ENCODE assay signal across 26 cellular contexts in genomic region chr18:64365106-64365505, GRCh38.
"Had no signal": no experiment of that assay in that cellular context is flagged by ENCODE, and none has a peak within 500 bp of the region (broad histone marks: within the 10 kb centered on the region; RNA-seq: fewer than 3 reads in every experiment).

No MANE protein-coding gene starts in this region.

- FAIRE-seq: astrocyte had no signal

- H3K4me3 ChIP-seq: breast epithelium, left lung, lower lobe of right lung, mucosa of descending colon, right atrium auricular region, testis, transverse colon had no signal

- H3K27ac ChIP-seq: breast epithelium, left lung, lower lobe of right lung, right atrium auricular region, testis, transverse colon, WERI-Rb-1 had no signal

- H3K27me3 ChIP-seq: breast epithelium, left lung, right atrium auricular region, testis, transverse colon had no signal

- H3K36me3 ChIP-seq: breast epithelium, left lung, lower lobe of right lung, right atrium auricular region, transverse colon, WERI-Rb-1 had no signal

- DNase-seq: activated CD4-positive, alpha-beta memory T cell treated with anti-CD3 and anti-CD28 coated beads for 36 hours; activated CD4-positive, alpha-beta T cell treated with anti-CD3 and anti-CD28 coated beads for 48 hours; activated CD8-positive, alpha-beta memory T cell treated with anti-CD3 and anti-CD28 coated beads, Interleukin-2, amount 50 U/mL, for 4 hours; activated gamma-delta T cell treated with Interleukin-2 at 50 U/mL for 16 hours; activated naive CD4-positive, alpha-beta T cell treated with anti-CD3 and anti-CD28 coated beads, Interleukin-2, amount 50 U/mL, for 16 hours; activated T-cell treated with anti-CD3 and anti-CD28 coated beads, Interleukin-2, amount 50 U/mL, for 1 hour; amniotic stem cell; central memory CD4-positive, alpha-beta T cell; effector memory CD4-positive, alpha-beta T cell; foreskin fibroblast; kidney glomerular epithelial cell; left lung; lower lobe of right lung; mesendoderm; mucosa of descending colon; stimulated activated CD4-positive, alpha-beta T cell treated with anti-CD3 and anti-CD28 coated beads, Interleukin-15, amount 100 ng/mL, for 24 hours; stimulated activated CD4-positive, alpha-beta T cell treated with anti-CD3 and anti-CD28 coated beads, Interleukin-2, amount 100 ng/mL, for 24 hours; stimulated activated naive CD8-positive, alpha-beta T cell treated with anti-CD3 and anti-CD28 coated beads, Interleukin-15, Interleukin-2, amounts not matched to agents 100 U/mL and 50 U/mL, for 24 hours; SW 1271; T-helper 9 cell; testis; transverse colon; WERI-Rb-1 had no signal
